11 cellular contexts compared by ENCODE assay signal in the genomic region with DNA sequence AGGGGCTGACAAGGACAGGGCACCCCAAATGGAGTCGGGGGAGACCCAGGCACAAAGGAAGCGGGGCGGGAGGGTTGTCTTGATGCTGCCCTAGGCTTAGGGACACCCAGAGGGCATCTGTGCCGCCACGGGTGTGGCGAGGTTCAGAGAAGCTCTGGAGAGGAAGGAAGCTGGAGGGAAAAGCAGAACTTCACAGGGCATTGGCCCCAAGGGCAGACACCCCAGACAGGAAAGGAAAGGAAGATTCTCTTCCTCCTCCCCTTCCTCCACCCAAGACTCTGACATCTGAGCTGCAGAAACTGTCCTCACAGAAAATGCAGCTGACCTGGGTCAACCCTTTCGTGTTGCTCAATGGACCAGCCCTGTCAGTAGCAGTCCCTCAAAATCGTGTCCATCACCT. TPM values are rescaled to one million over a fixed set of nuclear protein-coding genes. Genes with fewer than 3 reads are reported as not detected.
DNase-seq lines count a peak whose midpoint lies in the region; ATAC-seq, FAIRE-seq and TF ChIP-seq lines count a peak whose summit lies in the region.
"Had no signal": no experiment of that assay in that cellular context is flagged by ENCODE, and none has a peak within 500 bp of the region (broad histone marks: within the 10 kb centered on the region; RNA-seq: fewer than 3 reads in every experiment).

No MANE protein-coding gene starts in this region.

- ATAC-seq in activated CD8-positive, alpha-beta T cell treated with anti-CD3 and anti-CD28 coated beads, Interleukin-2, amount 10 ng/mL, durations not matched to agents 7 days and 5 days: no peak
- ATAC-seq in HepG2: no peak
- peak; percentile 84 for ATAC-seq in upper lobe of right lung

- TF ChIP-seq POLR2A in HepG2 (IDR thresholded peaks at IDR 0.05; ENCODE audit: insufficient read depth in 1 of 2, low read depth in 2 of 2, low read length in 2 of 2): no peak

- no peaks in the 10 kb centered on the region for H3K9me3 ChIP-seq in HepG2 (ENCODE audit: low read length)
- H3K9me3 ChIP-seq in upper lobe of right lung: no peaks in the 10 kb centered on the region
- H3K9me3 ChIP-seq: testis had no signal

- H3K4me2 ChIP-seq in HepG2 (ENCODE audit: low read depth, low read length): no peak overlapping the region

- H4K20me1 ChIP-seq in HepG2 (ENCODE audit: insufficient read depth, low read length): no peaks in the 10 kb centered on the region

- no peak overlapping the region for H3K27ac ChIP-seq in HepG2 (ENCODE audit: extremely low read length, insufficient read depth, low read length)
- H3K27ac ChIP-seq in upper lobe of right lung: peak overlapping the region; percentile 72
- H3K27ac ChIP-seq: WERI-Rb-1 had no signal

- H3K9ac ChIP-seq in HepG2 (ENCODE audit: insufficient read depth, low read depth, low read length): no peak overlapping the region

- CTCF ChIA-PET in activated CD8-positive, alpha-beta T cell treated with anti-CD3 and anti-CD28 coated beads, Interleukin-2, amount 10 ng/mL, durations not matched to agents 7 days and 5 days (lab: Charles Lee): interaction anchor here (0.6 to 3.2 kb wide), 9 partner anchors 18 to 251 kb away, joined by 3 to 11 read pairs (median 4); no protein-coding TSS in a partner anchor
- CTCF ChIA-PET in HepG2 (lab: Yijun Ruan, JAX; ENCODE audit: low intra/inter-chr PET ratio, low total read pairs): no interaction called here

- TF ChIP-seq CTCF in HepG2 (CRISPR knock-in tag; IDR thresholded peaks at IDR 0.05) (no peak), upper lobe of right lung (IDR thresholded peaks at IDR 0.05) (no peak)

- no peak for FAIRE-seq in HepG2 (lab: Jason Lieb, UNC)

- TF ChIP-seq RAD21 in HepG2 (CRISPR knock-in tag; IDR thresholded peaks at IDR 0.05): no peak

- H3K4me1 ChIP-seq in HepG2 (ENCODE audit: insufficient read depth, low read length) (peaks cover 11% of the 10 kb centered on the region), upper lobe of right lung (peaks cover 43% of the 10 kb centered on the region)

- intact Hi-C loops in HepG2 (cut with micrococcal nuclease; ENCODE audit: unreplicated experiment) (no loop called here), upper lobe of right lung (cut with DNase I) (no loop called here)

- H3K36me3 Mint-ChIP-seq in activated naive CD4-positive, alpha-beta T cell treated with anti-CD3 and anti-CD28 coated beads, Interleukin-2, amount 50 U/mL, for 24 hours: peaks cover 2% of the 10 kb centered on the region
- peaks cover 20% of the 10 kb centered on the region for H3K36me3 Mint-ChIP-seq in activated CD8-positive, alpha-beta T cell treated with anti-CD3 and anti-CD28 coated beads, Interleukin-2, amount 10 ng/mL, durations not matched to agents 7 days and 5 days (ENCODE audit: low read depth)

- H3K4me1 Mint-ChIP-seq in activated naive CD4-positive, alpha-beta T cell treated with anti-CD3 and anti-CD28 coated beads, Interleukin-2, amount 50 U/mL, for 24 hours: peaks cover 67% of the 10 kb centered on the region
- peaks cover 48% of the 10 kb centered on the region for H3K4me1 Mint-ChIP-seq in activated CD8-positive, alpha-beta T cell treated with anti-CD3 and anti-CD28 coated beads, Interleukin-2, amount 10 ng/mL, durations not matched to agents 7 days and 5 days (ENCODE audit: low read depth)

- WGBS in HepG2 (ENCODE audit: low lambda C conversion rate): 61% methylated on average over 8 of the region's 8 CpGs

- H3K27me3 ChIP-seq in HepG2 (ENCODE audit: control insufficient read depth in 1 of 2, insufficient read depth in 2 of 2, low read length in 2 of 2) (no peaks in the 10 kb centered on the region), upper lobe of right lung (no peaks in the 10 kb centered on the region)
- H3K27me3 ChIP-seq: testis had no signal

- TF ChIP-seq EP300 in HepG2 (IDR thresholded peaks at IDR 0.05; ENCODE audit: low read depth in 2 of 2, low read length in 2 of 2) (no peak), HepG2 (CRISPR knock-in tag; IDR thresholded peaks at IDR 0.05; ENCODE audit: borderline replicate concordance) (no peak)

- H3K27ac Mint-ChIP-seq in activated naive CD4-positive, alpha-beta T cell treated with anti-CD3 and anti-CD28 coated beads, Interleukin-2, amount 50 U/mL, for 24 hours: peak overlapping the region; percentile 98
- peak overlapping the region; percentile 97 for H3K27ac Mint-ChIP-seq in activated CD8-positive, alpha-beta T cell treated with anti-CD3 and anti-CD28 coated beads, Interleukin-2, amount 10 ng/mL, durations not matched to agents 7 days and 5 days

- DNase-seq in activated naive CD4-positive, alpha-beta T cell treated with Interleukin-2 at 50 U/mL for 16 hours: no peak
- no peak for DNase-seq in activated CD8-positive, alpha-beta T cell treated with anti-CD3 and anti-CD28 coated beads, Interleukin-2, amount 10 ng/mL, durations not matched to agents 7 days and 5 days
- DNase-seq in HepG2 (ENCODE audit: low spot score): no peak
- DNase-seq in upper lobe of right lung: peak; percentile 78
- no peak for DNase-seq in NCI-H345 treated with DMSO at 0.1 percent for 48 hours (lab: John Stamatoyannopoulos, UW; ENCODE audit: unreplicated experiment)
- DNase-seq in HPDE6-E6E7 (ENCODE audit: extremely low spot score): no peak
- DNase-seq in mesenteric fat pad (ENCODE audit: low spot score): no peak
- DNase-seq: NCI-H1436, testis, WERI-Rb-1 had no signal

- in situ Hi-C loops in HepG2 (cut with HindIII; ENCODE audit: extremely low pct_ligation_motif_present, low pct_unique_long_range_greater_than_20kb): no loop called here

- H3K4me3 ChIP-seq in HepG2 (replicated peaks in 1 of 3; ENCODE audit: insufficient read depth in 1 of 3, low read depth in 2 of 3, low read length in 3 of 3) (no peak overlapping the region), upper lobe of right lung (no peak overlapping the region)
- H3K4me3 ChIP-seq: testis had no signal

- no TSS peak for BruUV-seq in HepG2 (replicated peaks; lab: Mats Ljungman, UMichigan)

- no peak overlapping the region for H3K4me3 Mint-ChIP-seq in activated naive CD4-positive, alpha-beta T cell treated with anti-CD3 and anti-CD28 coated beads, Interleukin-2, amount 50 U/mL, for 24 hours
- no peak overlapping the region for H3K4me3 Mint-ChIP-seq in activated CD8-positive, alpha-beta T cell treated with anti-CD3 and anti-CD28 coated beads, Interleukin-2, amount 10 ng/mL, durations not matched to agents 7 days and 5 days

- H3K27me3 Mint-ChIP-seq in activated naive CD4-positive, alpha-beta T cell treated with anti-CD3 and anti-CD28 coated beads, Interleukin-2, amount 50 U/mL, for 24 hours: no peaks in the 10 kb centered on the region
- no peaks in the 10 kb centered on the region for H3K27me3 Mint-ChIP-seq in activated CD8-positive, alpha-beta T cell treated with anti-CD3 and anti-CD28 coated beads, Interleukin-2, amount 10 ng/mL, durations not matched to agents 7 days and 5 days (ENCODE audit: low read depth)

- H3K9me3 Mint-ChIP-seq in activated naive CD4-positive, alpha-beta T cell treated with anti-CD3 and anti-CD28 coated beads, Interleukin-2, amount 50 U/mL, for 24 hours: no peaks in the 10 kb centered on the region
- no peaks in the 10 kb centered on the region for H3K9me3 Mint-ChIP-seq in activated CD8-positive, alpha-beta T cell treated with anti-CD3 and anti-CD28 coated beads, Interleukin-2, amount 10 ng/mL, durations not matched to agents 7 days and 5 days (ENCODE audit: insufficient read depth)

- POLR2A ChIA-PET in activated CD8-positive, alpha-beta T cell treated with anti-CD3 and anti-CD28 coated beads, Interleukin-2, amount 10 ng/mL, durations not matched to agents 7 days and 5 days (lab: Charles Lee): interaction anchor here (0.5 to 2.4 kb wide), 2 partner anchors 21 to 28 kb away, joined by 3 to 17 read pairs; no protein-coding TSS in a partner anchor
- POLR2A ChIA-PET in HepG2 (lab: Yijun Ruan, JAX): no interaction called here

- no peak overlapping the region for H2AFZ ChIP-seq in HepG2 (ENCODE audit: low read length)

- H3K79me2 ChIP-seq in HepG2 (ENCODE audit: insufficient read depth, low read length): no peaks in the 10 kb centered on the region

- no peaks in the 10 kb centered on the region for H3K36me3 ChIP-seq in HepG2 (replicated peaks in 1 of 2; ENCODE audit: control insufficient read depth in 1 of 2, insufficient read depth in 2 of 2, low read length in 2 of 2)
- H3K36me3 ChIP-seq in upper lobe of right lung: peaks cover 4% of the 10 kb centered on the region

TF ChIP-seq in HepG2, 621 proteins besides CTCF, POLR2A, EP300 and RAD21 (continues in another document):
- TF ChIP-seq CHD4 (IDR thresholded peaks at IDR 0.05; ENCODE audit: borderline replicate concordance, low read length): no peak

RNA-seq across cellular contexts. Expression of gene DNMT3A, which starts 25.6 kb away (rescaled TPM):
- total RNA-seq in activated CD8-positive, alpha-beta T cell treated with anti-CD3 and anti-CD28 coated beads, Interleukin-2, amount 10 ng/mL, durations not matched to agents 7 days and 5 days: 10 to 100 TPM; 76.4 to 79.8 TPM
- 29.1 and 39.4 TPM in 2 replicates for total RNA-seq in HepG2 (2016; rRNA removed; fragmentation: Illumina TruSeq; extraction: Trizol)
- 5.8 and 6.2 TPM in 2 replicates for total RNA-seq in HepG2 (2016; cell fraction: cytosol; rRNA removed; fragmentation: Illumina TruSeq; extraction: Trizol; ENCODE audit: low read depth)
- total RNA-seq in HepG2 (2016; cell fraction: insoluble cytoplasmic fraction; rRNA removed; fragmentation: Illumina TruSeq; extraction: Trizol): 31.7 and 35.2 TPM in 2 replicates
- total RNA-seq in HepG2 (2016; cell fraction: membrane; rRNA removed; fragmentation: Illumina TruSeq; extraction: Trizol): 15.9 and 18.0 TPM in 2 replicates
- total RNA-seq in HepG2 (2016; cell fraction: nucleus; rRNA removed; fragmentation: Illumina TruSeq; extraction: Trizol): 35.9 and 36.0 TPM in 2 replicates
- polyA plus RNA-seq in HepG2 (2011; rRNA removed): 14.7 and 16.4 TPM in 2 replicates
- polyA plus RNA-seq in HepG2 (2011; cell fraction: cytosol; rRNA removed): 10.1 and 10.9 TPM in 2 replicates
- 45.7 and 53.5 TPM in 2 replicates for polyA plus RNA-seq in HepG2 (2011; cell fraction: nucleus; rRNA removed)
- 25.9 and 28.5 TPM in 2 replicates for polyA plus RNA-seq in HepG2 (2012)
- 4.3 and 5.0 TPM in 2 replicates for polyA plus RNA-seq in HepG2 (2016; cell fraction: cytosol; fragmentation: Illumina TruSeq; extraction: Trizol; ENCODE audit: low read depth)
- polyA plus RNA-seq in HepG2 (2016; cell fraction: insoluble cytoplasmic fraction; fragmentation: Illumina TruSeq; extraction: Trizol; ENCODE audit: low read depth): 43.9 and 48.4 TPM in 2 replicates
- 10.6 and 11.7 TPM in 2 replicates for polyA plus RNA-seq in HepG2 (2016; cell fraction: membrane; fragmentation: Illumina TruSeq; extraction: Trizol; ENCODE audit: low read depth)
- 105 and 111 TPM in 2 replicates for polyA plus RNA-seq in HepG2 (2016; cell fraction: nucleus; fragmentation: Illumina TruSeq; extraction: Trizol; ENCODE audit: insufficient read depth, low read depth)
- polyA minus RNA-seq in HepG2 (2011; rRNA and poly(A)+ RNA removed; ENCODE audit: low replicate concordance): 11.0 and 59.1 TPM in 2 replicates
- 17.0 and 17.9 TPM in 2 replicates for polyA minus RNA-seq in HepG2 (2011; cell fraction: cytosol; rRNA and poly(A)+ RNA removed)
- polyA minus RNA-seq in HepG2 (2011; cell fraction: nucleus; rRNA and poly(A)+ RNA removed): 33.1 and 38.8 TPM in 2 replicates
- total RNA-seq in upper lobe of right lung: 31.3 TPM
- 24.4 TPM for total RNA-seq in mesenteric fat pad
